In genomic region chr16:2751577-2752034, GRCh38 we compare ENCODE assay signal across 8 cellular contexts. TPM values are rescaled to one million over a fixed set of nuclear protein-coding genes. Genes with fewer than 3 reads are reported as not detected.
DNase-seq lines count a peak whose midpoint lies in the region; ATAC-seq, FAIRE-seq and TF ChIP-seq lines count a peak whose summit lies in the region.

No MANE protein-coding gene starts in this region.

- DNase-seq in GF-D8 (lab: John Stamatoyannopoulos, UW), result peak; percentile 73
- DNase-seq in NCI-H146 treated with DMSO at 0.1 percent for 48 hours (lab: John Stamatoyannopoulos, UW; ENCODE audit: unreplicated experiment), result peak; percentile 75
- peak; percentile 35 for DNase-seq in amniotic epithelial cell (ENCODE audit: low read depth)
- DNase-seq in kidney, result peak; percentile 79
- DNase-seq in thoracic aorta (ENCODE audit: low spot score), result no peak
- DNase-seq in NCI-H526 treated with DMSO at 0.1 percent for 48 hours (lab: John Stamatoyannopoulos, UW), result no peak

- peak overlapping the region; percentile 100 for H3K27ac ChIP-seq in kidney (ENCODE audit: low read depth in 2 of 2, low read length in 2 of 2)
- H3K27ac ChIP-seq in thoracic aorta, result peak overlapping the region; percentile 93 to 98

- H3K36me3 ChIP-seq in kidney (ENCODE audit: control insufficient read depth in 1 of 2, insufficient read depth in 2 of 2, low read length in 2 of 2) (peaks cover 3 to 5% of the 10 kb centered on the region in 2 donors), thoracic aorta (peaks cover 5% of the 10 kb centered on the region)

- TF ChIP-seq CTCF in kidney (IDR thresholded peaks at IDR 0.05; ENCODE audit: borderline replicate concordance, extremely low read depth, insufficient read depth), result no peak
- TF ChIP-seq CTCF in thoracic aorta (IDR thresholded peaks at IDR 0.05), result no peak

- intact Hi-C loops in kidney (cut with DNase I), result no loop called here

- ATAC-seq in GM21526 (IDR thresholded peaks at IDR 0.05; ENCODE audit: low FRiP score, unreplicated experiment), result peak; percentile 27
- ATAC-seq in thoracic aorta (ENCODE audit: insufficient number of reproducible peaks, low FRiP score, low read depth), result no peak
- no peak for ATAC-seq in HG02623 (IDR thresholded peaks at IDR 0.05; ENCODE audit: unreplicated experiment)

- no peaks in the 10 kb centered on the region for H3K27me3 ChIP-seq in thoracic aorta (replicated peaks; ENCODE audit: insufficient read depth)

- peaks cover 0 to 5% of the 10 kb centered on the region in 2 donors for H3K9me3 ChIP-seq in kidney (ENCODE audit: control insufficient read depth in 1 of 2, low read length in 2 of 2)
- no peaks in the 10 kb centered on the region for H3K9me3 ChIP-seq in thoracic aorta

- peaks cover 9 to 26% of the 10 kb centered on the region in 2 donors for H3K4me1 ChIP-seq in kidney (ENCODE audit: control insufficient read depth in 1 of 2, insufficient read depth in 1 of 2, low read depth in 1 of 2, low read length in 2 of 2)
- peaks cover 32 to 40% of the 10 kb centered on the region in 2 donors for H3K4me1 ChIP-seq in thoracic aorta (ENCODE audit: control insufficient read depth in 1 of 2, low read depth in 2 of 2)

- H3K4me3 ChIP-seq in kidney (ENCODE audit: low read length in 2 of 2) (peak overlapping the region; percentile 23 to 77), thoracic aorta (peak overlapping the region; percentile 82)

- FAIRE-seq in kidney (lab: Jason Lieb, UNC), result no peak

- peak overlapping the region in 1 of 2 donors; percentile 96 for H3K9ac ChIP-seq in kidney (ENCODE audit: low read length in 2 of 2)

RNA-seq across cellular contexts. Expression of gene SRRM2, which starts 0.8 kb away (rescaled TPM):
- 621 TPM for total RNA-seq in kidney
- polyA plus RNA-seq in kidney (ENCODE audit: insufficient read depth, low read depth, low replicate concordance), result 386 TPM
- total RNA-seq in thoracic aorta, result 100 to 1,000 TPM; 476 to 541 TPM

RNA-seq across cellular contexts. Expression of gene ELOB, which starts 25.5 kb away (rescaled TPM):
- total RNA-seq in kidney, result 226 TPM
- 836 TPM for polyA plus RNA-seq in kidney (ENCODE audit: insufficient read depth, low read depth, low replicate concordance)
- 100 to 1,000 TPM; 269 to 518 TPM for total RNA-seq in thoracic aorta

RNA-seq across cellular contexts. Expression of gene PRSS27, which starts 31.6 kb away (rescaled TPM):
- total RNA-seq in kidney, result 2.1 TPM
- polyA plus RNA-seq in kidney (ENCODE audit: insufficient read depth, low read depth, low replicate concordance), result 0.41 TPM
- 1 to 10 TPM; 4.4 to 8.7 TPM for total RNA-seq in thoracic aorta

RNA-seq across cellular contexts. Expression of gene PRSS33, which starts 35.8 kb away (rescaled TPM):
- total RNA-seq in kidney (not detected), thoracic aorta (not detected)
- not detected for polyA plus RNA-seq in kidney (ENCODE audit: insufficient read depth, low read depth, low replicate concordance)

RNA-seq across cellular contexts. Expression of gene PRSS41, which starts 46.7 kb away (rescaled TPM):
- not detected for total RNA-seq in kidney
- not detected for polyA plus RNA-seq in kidney (ENCODE audit: insufficient read depth, low read depth, low replicate concordance)
- not detected for total RNA-seq in thoracic aorta

Comparison
In these comparisons a context has a peak if more than half of its experiments do, and no peak if none do; other contexts are left out.
1. DNase-seq: peak in GF-D8 (single experiment), NCI-H146 treated with DMSO at 0.1 percent for 48 hours (single experiment), amniotic epithelial cell (single experiment) and kidney (single experiment); none in thoracic aorta (single experiment) and NCI-H526 treated with DMSO at 0.1 percent for 48 hours (single experiment).